16 cellular contexts compared by ENCODE assay signal in genomic region chr5:74093501-74093993, GRCh38.
DNase-seq lines count a peak whose midpoint lies in the region; ATAC-seq and TF ChIP-seq lines count a peak whose summit lies in the region.
"Had no signal": no experiment of that assay in that cellular context is flagged by ENCODE, and none has a peak within 500 bp of the region (broad histone marks: within the 10 kb centered on the region; RNA-seq: fewer than 3 reads in every experiment).

No MANE protein-coding gene starts in this region.

- DNase-seq in NCI-H1694 (lab: John Stamatoyannopoulos, UW) (peak; percentile 37), NCI-H82 (lab: John Stamatoyannopoulos, UW) (peak; percentile 95), left colon (peak; percentile 32 to 42), GM19240 (ENCODE audit: insufficient read length, low spot score) (no peak), progenitor cell of endocrine pancreas (ENCODE audit: low spot score, unreplicated experiment) (no peak), Caco-2 (no peak)
- no peak for DNase-seq in activated CD4-positive, alpha-beta memory T cell treated with anti-CD3 and anti-CD28 coated beads, Interleukin-2, amount 10 ng/mL, durations not matched to agents 7 days and 5 days
- DNase-seq: ACHN, AML-193, GOT3, MV-4-11, NCI-H1417, NCI-H2081 had no signal

- H3K4me1 Mint-ChIP-seq in activated CD4-positive, alpha-beta memory T cell treated with anti-CD3 and anti-CD28 coated beads, Interleukin-2, amount 10 ng/mL, durations not matched to agents 7 days and 5 days: no peaks in the 10 kb centered on the region
- H3K4me1 Mint-ChIP-seq in progenitor cell of endocrine pancreas (ENCODE audit: low read depth) (no peaks in the 10 kb centered on the region), Caco-2 (ENCODE audit: low read depth, unreplicated experiment) (no peaks in the 10 kb centered on the region)
- H3K4me1 Mint-ChIP-seq: CD14-positive monocyte had no signal

- no peaks in the 10 kb centered on the region for H3K4me1 ChIP-seq in Caco-2

- POLR2A ChIA-PET in activated CD4-positive, alpha-beta memory T cell treated with anti-CD3 and anti-CD28 coated beads, Interleukin-2, amount 10 ng/mL, durations not matched to agents 7 days and 5 days (lab: Charles Lee): no interaction called here
- POLR2A ChIA-PET in Caco-2 (lab: Charles Lee): no interaction called here

- intact Hi-C loops in left colon (cut with DNase I, micrococcal nuclease) (no loop called here), Caco-2 (cut with micrococcal nuclease; ENCODE audit: unreplicated experiment) (no loop called here)

- no peak overlapping the region for H3K4me3 ChIP-seq in Caco-2 (ENCODE audit: low read depth, low read length)
- H3K4me3 ChIP-seq: SJSA1 had no signal

- no peak overlapping the region for H3K4me3 Mint-ChIP-seq in activated CD4-positive, alpha-beta memory T cell treated with anti-CD3 and anti-CD28 coated beads, Interleukin-2, amount 10 ng/mL, durations not matched to agents 7 days and 5 days
- no peak overlapping the region for H3K4me3 Mint-ChIP-seq in progenitor cell of endocrine pancreas (ENCODE audit: low read depth)
- H3K4me3 Mint-ChIP-seq in Caco-2 (ENCODE audit: unreplicated experiment): no peak overlapping the region
- H3K4me3 Mint-ChIP-seq: CD14-positive monocyte had no signal

- no peaks in the 10 kb centered on the region; the same call in 1 of the 2 replicates for H3K36me3 ChIP-seq in Caco-2 (ENCODE audit: control insufficient read depth, insufficient read depth, low read length)
- H3K36me3 ChIP-seq: SJSA1 had no signal

- H3K9me3 ChIP-seq in Caco-2: no peaks in the 10 kb centered on the region
- H3K9me3 ChIP-seq: SJSA1 had no signal

- no TSS peak for BruUV-seq in Caco-2 (replicated peaks; lab: Mats Ljungman, UMichigan)

- no peak overlapping the region for H3K27ac Mint-ChIP-seq in activated CD4-positive, alpha-beta memory T cell treated with anti-CD3 and anti-CD28 coated beads, Interleukin-2, amount 10 ng/mL, durations not matched to agents 7 days and 5 days
- H3K27ac Mint-ChIP-seq in progenitor cell of endocrine pancreas (no peak overlapping the region), Caco-2 (ENCODE audit: unreplicated experiment) (no peak overlapping the region)

- peaks cover 8% of the 10 kb centered on the region for H3K27me3 Mint-ChIP-seq in activated CD4-positive, alpha-beta memory T cell treated with anti-CD3 and anti-CD28 coated beads, Interleukin-2, amount 10 ng/mL, durations not matched to agents 7 days and 5 days
- H3K27me3 Mint-ChIP-seq in progenitor cell of endocrine pancreas: peaks cover 4% of the 10 kb centered on the region
- H3K27me3 Mint-ChIP-seq in Caco-2 (ENCODE audit: insufficient read depth, unreplicated experiment): no peaks in the 10 kb centered on the region

- CTCF ChIA-PET in activated CD4-positive, alpha-beta memory T cell treated with anti-CD3 and anti-CD28 coated beads, Interleukin-2, amount 10 ng/mL, durations not matched to agents 7 days and 5 days (lab: Charles Lee): no interaction called here
- CTCF ChIA-PET in Caco-2 (lab: Charles Lee): interaction anchor here (0.6 kb wide), 1 partner anchor 474 kb away, joined by 3 read pairs; no protein-coding TSS in a partner anchor

- no peaks in the 10 kb centered on the region for H3K9me3 Mint-ChIP-seq in activated CD4-positive, alpha-beta memory T cell treated with anti-CD3 and anti-CD28 coated beads, Interleukin-2, amount 10 ng/mL, durations not matched to agents 7 days and 5 days
- H3K9me3 Mint-ChIP-seq in progenitor cell of endocrine pancreas (ENCODE audit: low read depth): no peaks in the 10 kb centered on the region
- H3K9me3 Mint-ChIP-seq in Caco-2 (ENCODE audit: unreplicated experiment): no peaks in the 10 kb centered on the region
- H3K9me3 Mint-ChIP-seq: CD14-positive monocyte had no signal

- no peaks in the 10 kb centered on the region for H3K36me3 Mint-ChIP-seq in activated CD4-positive, alpha-beta memory T cell treated with anti-CD3 and anti-CD28 coated beads, Interleukin-2, amount 10 ng/mL, durations not matched to agents 7 days and 5 days (ENCODE audit: low read depth)
- H3K36me3 Mint-ChIP-seq in progenitor cell of endocrine pancreas (ENCODE audit: insufficient read depth): no peaks in the 10 kb centered on the region
- H3K36me3 Mint-ChIP-seq in Caco-2 (ENCODE audit: insufficient read depth, unreplicated experiment): no peaks in the 10 kb centered on the region
- H3K36me3 Mint-ChIP-seq: CD14-positive monocyte had no signal

- TF ChIP-seq CTCF in progenitor cell of endocrine pancreas (IDR thresholded peaks at IDR 0.05; ENCODE audit: unreplicated experiment) (no peak), Caco-2 (IDR thresholded peaks at IDR 0.05; ENCODE audit: insufficient read depth in 1 of 2, low read depth in 1 of 2, low read length in 1 of 2, severe bottlenecking in 1 of 2, unreplicated experiment in 1 of 2) (no peak)

- no peaks in the 10 kb centered on the region for H3K27me3 ChIP-seq in Caco-2 (replicated peaks; ENCODE audit: control insufficient read depth, insufficient read depth, low read length)
- H3K27me3 ChIP-seq: SJSA1 had no signal

- ATAC-seq in left colon: peak; percentile 100
- ATAC-seq: PC-3 had no signal

Comparison
In these comparisons a context has a peak if more than half of its experiments do, and no peak if none do; other contexts are left out.
1. DNase-seq: peak in NCI-H1694 (single experiment), NCI-H82 (single experiment) and left colon (2 of 2); none in GM19240 (single experiment), activated CD4-positive, alpha-beta memory T cell treated with anti-CD3 and anti-CD28 coated beads, Interleukin-2, amount 10 ng/mL, durations not matched to agents 7 days and 5 days (single experiment), progenitor cell of endocrine pancreas (single experiment) and Caco-2 (0 of 2).